ENCODE assay signal across 1 cellular context in the genomic region with DNA sequence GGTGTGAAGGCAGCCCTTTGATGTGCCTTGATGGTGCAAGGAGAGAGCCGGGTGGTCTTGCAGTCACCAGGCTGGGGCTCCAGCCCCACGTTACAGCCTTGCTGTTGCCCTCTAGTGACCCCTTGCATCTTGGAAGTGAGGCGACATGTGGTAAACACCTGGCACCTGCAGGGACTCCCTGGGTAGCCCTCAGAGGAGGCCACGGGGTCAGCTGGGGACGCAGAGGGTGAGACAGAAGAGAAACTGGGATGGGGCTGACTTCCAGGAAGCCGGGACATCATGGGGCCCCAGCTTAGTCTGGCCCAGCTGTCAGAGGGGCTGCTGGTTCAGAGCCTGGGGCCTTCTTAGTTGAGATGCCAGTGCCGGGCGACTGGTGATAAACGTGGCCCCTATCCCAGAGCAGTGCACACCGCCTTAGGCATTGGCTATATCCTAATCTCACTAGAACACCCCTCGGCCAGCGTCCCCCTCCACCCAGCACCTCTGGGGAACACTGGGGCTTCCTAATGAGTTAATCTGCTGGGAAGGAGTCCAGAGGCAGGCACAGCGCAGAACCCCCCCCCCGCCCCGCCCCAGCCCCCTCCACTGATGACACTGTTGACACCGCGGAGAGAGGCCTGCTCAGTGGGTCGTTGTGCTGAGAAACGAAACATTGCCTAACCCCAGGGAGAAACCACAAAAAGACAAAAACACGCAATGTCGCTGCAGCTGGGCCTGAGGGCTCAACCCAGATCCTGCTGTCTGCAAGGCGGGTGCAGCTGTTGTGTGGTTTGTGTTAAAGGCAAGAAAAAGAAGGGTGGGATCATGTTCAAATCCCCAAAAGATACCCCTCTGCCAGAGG.
TF ChIP-seq lines count a peak whose summit lies in the region.

No MANE protein-coding gene starts in this region.

TF ChIP-seq in GM12878, 131 proteins besides CTCF, POLR2A, EP300 and RAD21 (continued from another document and continues in another):
- TF ChIP-seq CUX1 (IDR thresholded peaks at IDR 0.05; ENCODE audit: insufficient replicate concordance, low read depth, low read length) (no peak), RUNX3 (IDR thresholded peaks at IDR 0.05; ENCODE audit: low read length) (no peak), ZNF217 (IDR thresholded peaks at IDR 0.05) (no peak), BCL11A (IDR thresholded peaks at IDR 0.05; ENCODE audit: low read depth, low read length) (peak; percentile 92), BCL3 (IDR thresholded peaks at IDR 0.05; ENCODE audit: borderline replicate concordance, insufficient read depth, low read depth, low read length, poor library complexity, severe bottlenecking) (peak; percentile 45), PML (IDR thresholded peaks at IDR 0.05; ENCODE audit: low read length) (no peak), ZNF207 (IDR thresholded peaks at IDR 0.05; ENCODE audit: borderline replicate concordance) (peak; percentile 70; the same call in 1 of the 2 replicates), ETV6 (conservative IDR thresholded peaks at IDR 0.05 in 1 of 2, IDR thresholded peaks at IDR 0.05 in 1 of 2; ENCODE audit: borderline replicate concordance in 1 of 2, low read depth in 1 of 2) (peak in 1 of 2 experiments; percentile 59; a peak in 2 of 4 replicates), GATAD2B (conservative IDR thresholded peaks at IDR 0.05; ENCODE audit: low read depth) (peak; percentile 40; the same call in 1 of the 2 replicates), EED (IDR thresholded peaks at IDR 0.05; ENCODE audit: low read depth) (peak; percentile 94), NFYA (IDR thresholded peaks at IDR 0.05; ENCODE audit: borderline replicate concordance, low read depth, low read length) (no peak), MEF2A (IDR thresholded peaks at IDR 0.05; ENCODE audit: insufficient read depth, low read depth, low read length) (peak; percentile 53), PAX5 (IDR thresholded peaks at IDR 0.05; ENCODE audit: borderline replicate concordance, low read depth, low read length) (peak; percentile 92), KLF5 (IDR thresholded peaks at IDR 0.05; ENCODE audit: partially characterized antibody) (no peak), ZZZ3 (IDR thresholded peaks at IDR 0.05; ENCODE audit: control insufficient read depth, insufficient read length, low read depth) (no peak), CREM (IDR thresholded peaks at IDR 0.05; ENCODE audit: low read depth) (peak; percentile 83; the same call in 1 of the 2 replicates), NBN (IDR thresholded peaks at IDR 0.05) (peak; percentile 41; the same call in 1 of the 2 replicates), ZBED1 (IDR thresholded peaks at IDR 0.05; ENCODE audit: borderline replicate concordance) (no peak; the same call in 1 of the 2 replicates), E4F1 (IDR thresholded peaks at IDR 0.05; ENCODE audit: borderline replicate concordance, partially characterized antibody) (no peak), BHLHE40 (IDR thresholded peaks at IDR 0.05; ENCODE audit: borderline replicate concordance in 1 of 2, low read depth in 2 of 2, low read length in 1 of 2) (peak; percentile 66 to 71; a peak in 3 of 4 replicates), IRF4 (IDR thresholded peaks at IDR 0.05; ENCODE audit: low read depth, low read length) (peak; percentile 30; the same call in 1 of the 2 replicates), TCF3 (IDR thresholded peaks at IDR 0.05; ENCODE audit: borderline replicate concordance, insufficient read depth, low read depth, low read length) (peak; percentile 100), RB1 (IDR thresholded peaks at IDR 0.05; ENCODE audit: borderline replicate concordance) (no peak), CEBPB (IDR thresholded peaks at IDR 0.05; ENCODE audit: borderline replicate concordance in 1 of 2, low read depth in 2 of 2, low read length in 2 of 2) (peak in 1 of 2 experiments; percentile 63; a peak in 1 of 4 replicates), ZNF274 (IDR thresholded peaks at IDR 0.05; ENCODE audit: insufficient read depth, insufficient read length) (no peak), JUNB (IDR thresholded peaks at IDR 0.05) (0 out of 2 replicates have a peak, but pooled peaks have one; percentile 25), KAT2A (conservative IDR thresholded peaks at IDR 0.05; ENCODE audit: control insufficient read depth, low read depth, low read length) (no peak), MTA2 (IDR thresholded peaks at IDR 0.05; ENCODE audit: low read depth) (peak; percentile 63), TBL1XR1 (IDR thresholded peaks at IDR 0.05; ENCODE audit: low read depth, low read length) (peak; percentile 75), SPI1 (IDR thresholded peaks at IDR 0.05; ENCODE audit: borderline replicate concordance, insufficient read depth, low read depth, low read length) (no peak), EGR1 (IDR thresholded peaks at IDR 0.05; ENCODE audit: borderline replicate concordance in 1 of 2, low read depth in 2 of 2, low read length in 2 of 2) (0 out of 3 replicates have a peak, but pooled peaks of 1 of the 2 experiments have one; percentile 3), SMC3 (IDR thresholded peaks at IDR 0.05; ENCODE audit: borderline replicate concordance, low read length) (peak; percentile 9; the same call in 1 of the 2 replicates), SMAD5 (IDR thresholded peaks at IDR 0.05; ENCODE audit: low read depth) (no peak), NR2F1 (conservative IDR thresholded peaks at IDR 0.05) (peak; percentile 85), CBFB (IDR thresholded peaks at IDR 0.05; ENCODE audit: low read depth) (peak; percentile 94), KDM1A (IDR thresholded peaks at IDR 0.05; ENCODE audit: borderline replicate concordance) (no peak), RFX5 (IDR thresholded peaks at IDR 0.05; ENCODE audit: low read depth, low read length) (0 out of 2 replicates have a peak, but pooled peaks have one; percentile 4)
- TF ChIP-seq, protein P1, sequence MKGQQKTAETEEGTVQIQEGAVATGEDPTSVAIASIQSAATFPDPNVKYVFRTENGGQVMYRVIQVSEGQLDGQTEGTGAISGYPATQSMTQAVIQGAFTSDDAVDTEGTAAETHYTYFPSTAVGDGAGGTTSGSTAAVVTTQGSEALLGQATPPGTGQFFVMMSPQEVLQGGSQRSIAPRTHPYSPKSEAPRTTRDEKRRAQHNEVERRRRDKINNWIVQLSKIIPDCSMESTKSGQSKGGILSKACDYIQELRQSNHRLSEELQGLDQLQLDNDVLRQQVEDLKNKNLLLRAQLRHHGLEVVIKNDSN (IDR thresholded peaks at IDR 0.05; ENCODE audit: borderline replicate concordance, extremely low read length, insufficient read depth, low read depth, low read length) = no peak
- TF ChIP-seq, protein P2, sequence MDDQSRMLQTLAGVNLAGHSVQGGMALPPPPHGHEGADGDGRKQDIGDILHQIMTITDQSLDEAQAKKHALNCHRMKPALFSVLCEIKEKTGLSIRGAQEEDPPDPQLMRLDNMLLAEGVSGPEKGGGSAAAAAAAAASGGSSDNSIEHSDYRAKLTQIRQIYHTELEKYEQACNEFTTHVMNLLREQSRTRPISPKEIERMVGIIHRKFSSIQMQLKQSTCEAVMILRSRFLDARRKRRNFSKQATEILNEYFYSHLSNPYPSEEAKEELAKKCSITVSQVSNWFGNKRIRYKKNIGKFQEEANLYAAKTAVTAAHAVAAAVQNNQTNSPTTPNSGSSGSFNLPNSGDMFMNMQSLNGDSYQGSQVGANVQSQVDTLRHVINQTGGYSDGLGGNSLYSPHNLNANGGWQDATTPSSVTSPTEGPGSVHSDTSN (IDR thresholded peaks at IDR 0.05; ENCODE audit: insufficient replicate concordance, low read depth, low read length) = peak; percentile 18
- TF ChIP-seq, protein P3, sequence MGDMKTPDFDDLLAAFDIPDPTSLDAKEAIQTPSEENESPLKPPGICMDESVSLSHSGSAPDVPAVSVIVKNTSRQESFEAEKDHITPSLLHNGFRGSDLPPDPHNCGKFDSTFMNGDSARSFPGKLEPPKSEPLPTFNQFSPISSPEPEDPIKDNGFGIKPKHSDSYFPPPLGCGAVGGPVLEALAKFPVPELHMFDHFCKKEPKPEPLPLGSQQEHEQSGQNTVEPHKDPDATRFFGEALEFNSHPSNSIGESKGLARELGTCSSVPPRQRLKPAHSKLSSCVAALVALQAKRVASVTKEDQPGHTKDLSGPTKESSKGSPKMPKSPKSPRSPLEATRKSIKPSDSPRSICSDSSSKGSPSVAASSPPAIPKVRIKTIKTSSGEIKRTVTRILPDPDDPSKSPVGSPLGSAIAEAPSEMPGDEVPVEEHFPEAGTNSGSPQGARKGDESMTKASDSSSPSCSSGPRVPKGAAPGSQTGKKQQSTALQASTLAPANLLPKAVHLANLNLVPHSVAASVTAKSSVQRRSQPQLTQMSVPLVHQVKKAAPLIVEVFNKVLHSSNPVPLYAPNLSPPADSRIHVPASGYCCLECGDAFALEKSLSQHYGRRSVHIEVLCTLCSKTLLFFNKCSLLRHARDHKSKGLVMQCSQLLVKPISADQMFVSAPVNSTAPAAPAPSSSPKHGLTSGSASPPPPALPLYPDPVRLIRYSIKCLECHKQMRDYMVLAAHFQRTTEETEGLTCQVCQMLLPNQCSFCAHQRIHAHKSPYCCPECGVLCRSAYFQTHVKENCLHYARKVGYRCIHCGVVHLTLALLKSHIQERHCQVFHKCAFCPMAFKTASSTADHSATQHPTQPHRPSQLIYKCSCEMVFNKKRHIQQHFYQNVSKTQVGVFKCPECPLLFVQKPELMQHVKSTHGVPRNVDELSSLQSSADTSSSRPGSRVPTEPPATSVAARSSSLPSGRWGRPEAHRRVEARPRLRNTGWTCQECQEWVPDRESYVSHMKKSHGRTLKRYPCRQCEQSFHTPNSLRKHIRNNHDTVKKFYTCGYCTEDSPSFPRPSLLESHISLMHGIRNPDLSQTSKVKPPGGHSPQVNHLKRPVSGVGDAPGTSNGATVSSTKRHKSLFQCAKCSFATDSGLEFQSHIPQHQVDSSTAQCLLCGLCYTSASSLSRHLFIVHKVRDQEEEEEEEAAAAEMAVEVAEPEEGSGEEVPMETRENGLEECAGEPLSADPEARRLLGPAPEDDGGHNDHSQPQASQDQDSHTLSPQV (IDR thresholded peaks at IDR 0.05) = no peak
